8 cellular contexts compared by ENCODE assay signal in the genomic region with DNA sequence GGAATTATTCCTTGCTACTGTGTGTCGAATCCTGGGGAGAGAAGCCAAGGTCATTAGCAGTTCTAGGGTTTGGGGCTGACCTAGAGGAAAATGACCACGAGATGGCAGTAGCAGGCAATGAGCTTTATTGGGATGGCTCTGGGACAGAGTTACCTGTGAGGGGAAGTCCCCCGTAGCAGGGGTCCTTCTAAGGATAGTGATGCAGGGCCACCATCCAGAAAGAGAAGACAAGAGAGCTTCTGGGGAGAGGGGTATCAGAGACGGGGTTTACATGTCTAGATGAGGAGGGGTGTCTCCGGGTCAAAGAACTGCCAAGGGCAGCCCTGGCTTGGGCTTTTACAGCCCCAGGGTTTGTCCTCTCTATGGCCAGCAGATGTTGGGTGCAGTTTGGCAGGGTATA. TPM values are rescaled to one million over a fixed set of nuclear protein-coding genes. Genes with fewer than 3 reads are reported as not detected.
DNase-seq lines count a peak whose midpoint lies in the region; ATAC-seq and TF ChIP-seq lines count a peak whose summit lies in the region.

No MANE protein-coding gene starts in this region.

- H3K27me3 Mint-ChIP-seq in activated CD4-positive, alpha-beta memory T cell treated with anti-CD3 and anti-CD28 coated beads, Interleukin-2, amount 10 ng/mL, durations not matched to agents 7 days and 5 days: peaks cover 15% of the 10 kb centered on the region
- H3K27me3 Mint-ChIP-seq in CD8-positive, alpha-beta memory T cell: peaks cover 3 to 5% of the 10 kb centered on the region in 2 donors

- H3K4me1 ChIP-seq in neutrophil (ENCODE audit: control insufficient read depth in 1 of 2, insufficient read depth in 1 of 2, low read depth in 1 of 2, low read length in 1 of 2): peaks cover 3 to 7% of the 10 kb centered on the region in 2 experiments
- H3K4me1 ChIP-seq in CD8-positive, alpha-beta memory T cell (ENCODE audit: insufficient read depth, low read length): peaks cover 17% of the 10 kb centered on the region

- H3K27me3 ChIP-seq in neutrophil: peaks cover 8% of the 10 kb centered on the region
- H3K27me3 ChIP-seq in CD8-positive, alpha-beta memory T cell (ENCODE audit: insufficient read depth, low read length, poor library complexity, severe bottlenecking): no peaks in the 10 kb centered on the region

- H3K4me3 ChIP-seq in fibroblast of villous mesenchyme (ENCODE audit: low read depth, low read length): no peak overlapping the region
- no peak overlapping the region for H3K4me3 ChIP-seq in neutrophil (ENCODE audit: low read depth in 1 of 2, low read length in 1 of 2)
- H3K4me3 ChIP-seq in CD8-positive, alpha-beta memory T cell (ENCODE audit: low read length): no peak overlapping the region

- POLR2A ChIA-PET in activated CD4-positive, alpha-beta memory T cell treated with anti-CD3 and anti-CD28 coated beads, Interleukin-2, amount 10 ng/mL, durations not matched to agents 7 days and 5 days (lab: Charles Lee): interaction anchor here (1.0 to 4.0 kb wide), 4 partner anchors 11 to 146 kb away, joined by 3 to 22 read pairs (median 4); a partner anchor contains a TSS
- POLR2A ChIA-PET in CD8-positive, alpha-beta memory T cell (lab: Charles Lee): interaction anchor here (1.5 kb wide), 1 partner anchor 11 kb away, joined by 4 read pairs; no protein-coding TSS in a partner anchor

- H3K27ac ChIP-seq in neutrophil: no peak overlapping the region
- no peak overlapping the region for H3K27ac ChIP-seq in CD8-positive, alpha-beta memory T cell (ENCODE audit: low read depth, low read length)

- H3K36me3 Mint-ChIP-seq in activated CD4-positive, alpha-beta memory T cell treated with anti-CD3 and anti-CD28 coated beads, Interleukin-2, amount 10 ng/mL, durations not matched to agents 7 days and 5 days (ENCODE audit: low read depth): no peaks in the 10 kb centered on the region
- H3K36me3 Mint-ChIP-seq in CD8-positive, alpha-beta memory T cell: no peaks in the 10 kb centered on the region

- H3K9me3 Mint-ChIP-seq in activated CD4-positive, alpha-beta memory T cell treated with anti-CD3 and anti-CD28 coated beads, Interleukin-2, amount 10 ng/mL, durations not matched to agents 7 days and 5 days: no peaks in the 10 kb centered on the region
- H3K9me3 Mint-ChIP-seq in CD8-positive, alpha-beta memory T cell: no peaks in the 10 kb centered on the region

- H3K27ac Mint-ChIP-seq in activated CD4-positive, alpha-beta memory T cell treated with anti-CD3 and anti-CD28 coated beads, Interleukin-2, amount 10 ng/mL, durations not matched to agents 7 days and 5 days: no peak overlapping the region
- no peak overlapping the region for H3K27ac Mint-ChIP-seq in CD8-positive, alpha-beta memory T cell

- no peaks in the 10 kb centered on the region for H3K36me3 ChIP-seq in neutrophil
- H3K36me3 ChIP-seq in CD8-positive, alpha-beta memory T cell (ENCODE audit: insufficient read depth, low read length): no peaks in the 10 kb centered on the region

- TF ChIP-seq CTCF in fibroblast of villous mesenchyme (IDR thresholded peaks at IDR 0.05; ENCODE audit: insufficient read depth, low read depth, low read length) (peak; percentile 82), neutrophil (IDR thresholded peaks at IDR 0.05) (peak; percentile 40)

- H3K9me3 ChIP-seq in neutrophil: no peaks in the 10 kb centered on the region
- H3K9me3 ChIP-seq in CD8-positive, alpha-beta memory T cell (ENCODE audit: low read length): no peaks in the 10 kb centered on the region

- CTCF ChIA-PET in activated CD4-positive, alpha-beta memory T cell treated with anti-CD3 and anti-CD28 coated beads, Interleukin-2, amount 10 ng/mL, durations not matched to agents 7 days and 5 days (lab: Charles Lee): interaction anchor here (0.7 to 4.2 kb wide), 27 partner anchors 10 to 699 kb away, joined by 3 to 44 read pairs (median 4); a partner anchor contains a TSS
- CTCF ChIA-PET in CD8-positive, alpha-beta memory T cell (lab: Charles Lee): interaction anchor here (0.6 to 3.6 kb wide), 31 partner anchors 10 to 402 kb away, joined by 3 to 20 read pairs (median 4); a partner anchor contains a TSS

- DNase-seq in AML-193 (lab: John Stamatoyannopoulos, UW): peak; percentile 12
- peak; percentile 34 for DNase-seq in H4 (ENCODE audit: low spot score)
- peak; percentile 54 for DNase-seq in NCI-H345 (lab: John Stamatoyannopoulos, UW)
- DNase-seq in activated CD4-positive, alpha-beta memory T cell treated with anti-CD3 and anti-CD28 coated beads, Interleukin-2, amount 10 ng/mL, durations not matched to agents 7 days and 5 days: peak; percentile 53
- peak; percentile 51 for DNase-seq in fibroblast of villous mesenchyme (ENCODE audit: low read depth)
- no peak for DNase-seq in CD8-positive, alpha-beta memory T cell

- no peak for ATAC-seq in GM21825 (IDR thresholded peaks at IDR 0.05; ENCODE audit: unreplicated experiment)

- peaks cover 29% of the 10 kb centered on the region for H3K4me1 Mint-ChIP-seq in activated CD4-positive, alpha-beta memory T cell treated with anti-CD3 and anti-CD28 coated beads, Interleukin-2, amount 10 ng/mL, durations not matched to agents 7 days and 5 days
- peaks cover 14 to 25% (median 24%) of the 10 kb centered on the region in 3 donors for H3K4me1 Mint-ChIP-seq in CD8-positive, alpha-beta memory T cell

- no peak overlapping the region for H3K4me3 Mint-ChIP-seq in activated CD4-positive, alpha-beta memory T cell treated with anti-CD3 and anti-CD28 coated beads, Interleukin-2, amount 10 ng/mL, durations not matched to agents 7 days and 5 days
- H3K4me3 Mint-ChIP-seq in CD8-positive, alpha-beta memory T cell: no peak overlapping the region

RNA-seq across cellular contexts. Expression of a gene that starts 6.4 kb away (rescaled TPM):
- total RNA-seq in H4 (2014; rRNA removed; shearing (Covaris generic)): not detected in 2 replicates
- not detected for total RNA-seq in activated CD4-positive, alpha-beta memory T cell treated with anti-CD3 and anti-CD28 coated beads, Interleukin-2, amount 10 ng/mL, durations not matched to agents 7 days and 5 days
- not detected in 2 replicates for total RNA-seq in fibroblast of villous mesenchyme
- total RNA-seq in CD8-positive, alpha-beta memory T cell: not detected
- not detected for polyA plus RNA-seq in CD8-positive, alpha-beta memory T cell

RNA-seq across cellular contexts. Expression of a gene that starts 11.6 kb away (rescaled TPM):
- 15.0 and 16.4 TPM in 2 replicates for total RNA-seq in H4 (2014; rRNA removed; shearing (Covaris generic))
- 10 to 100 TPM; 36.7 to 37.7 TPM for total RNA-seq in activated CD4-positive, alpha-beta memory T cell treated with anti-CD3 and anti-CD28 coated beads, Interleukin-2, amount 10 ng/mL, durations not matched to agents 7 days and 5 days
- total RNA-seq in fibroblast of villous mesenchyme: 61.7 and 71.2 TPM in 2 replicates
- total RNA-seq in CD8-positive, alpha-beta memory T cell: 100 to 1,000 TPM; 148 to 157 TPM
- polyA plus RNA-seq in CD8-positive, alpha-beta memory T cell: 34.1 TPM

RNA-seq across cellular contexts. Expression of a gene that starts 17.5 kb away (rescaled TPM):
- 0.08 TPM in 1 of 2 replicates, not detected in the other for total RNA-seq in H4 (2014; rRNA removed; shearing (Covaris generic))
- not detected for total RNA-seq in activated CD4-positive, alpha-beta memory T cell treated with anti-CD3 and anti-CD28 coated beads, Interleukin-2, amount 10 ng/mL, durations not matched to agents 7 days and 5 days
- total RNA-seq in fibroblast of villous mesenchyme: not detected in 2 replicates
- not detected for total RNA-seq in CD8-positive, alpha-beta memory T cell
- not detected for polyA plus RNA-seq in CD8-positive, alpha-beta memory T cell

Comparison
In these comparisons a context has a peak if more than half of its experiments do, and no peak if none do; other contexts are left out.
1. DNase-seq: peak in AML-193 (2 of 2), H4 (single experiment), NCI-H345 (single experiment), activated CD4-positive, alpha-beta memory T cell treated with anti-CD3 and anti-CD28 coated beads, Interleukin-2, amount 10 ng/mL, durations not matched to agents 7 days and 5 days (single experiment) and fibroblast of villous mesenchyme (single experiment); none in CD8-positive, alpha-beta memory T cell (0 of 5).